Comparison of ENCODE assay signal across 8 cellular contexts in the genomic region with DNA sequence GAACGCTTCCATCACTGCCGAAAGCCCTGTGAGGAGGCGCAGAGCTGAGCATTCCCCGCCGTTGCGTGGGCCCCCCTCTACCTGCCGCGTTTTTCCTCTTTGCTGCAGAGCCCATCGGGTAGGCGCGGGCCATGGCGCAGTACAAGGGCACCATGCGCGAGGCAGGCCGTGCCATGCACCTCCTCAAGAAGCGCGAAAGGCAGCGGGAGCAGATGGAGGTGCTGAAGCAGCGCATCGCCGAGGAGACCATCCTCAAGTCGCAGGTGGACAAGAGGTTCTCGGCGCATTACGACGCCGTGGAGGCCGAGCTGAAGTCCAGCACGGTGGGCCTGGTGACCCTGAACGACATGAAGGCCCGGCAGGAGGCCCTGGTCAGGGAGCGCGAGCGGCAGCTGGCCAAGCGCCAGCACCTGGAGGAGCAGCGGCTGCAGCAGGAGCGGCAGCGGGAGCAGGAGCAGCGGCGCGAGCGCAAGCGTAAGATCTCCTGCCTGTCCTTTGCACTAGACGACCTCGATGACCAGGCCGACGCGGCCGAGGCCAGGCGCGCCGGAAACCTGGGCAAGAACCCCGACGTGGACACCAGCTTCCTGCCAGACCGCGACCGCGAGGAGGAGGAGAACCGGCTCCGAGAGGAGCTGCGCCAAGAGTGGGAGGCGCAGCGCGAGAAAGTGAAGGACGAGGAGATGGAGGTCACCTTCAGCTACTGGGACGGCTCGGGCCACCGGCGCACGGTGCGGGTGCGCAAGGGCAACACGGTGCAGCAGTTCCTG. TPM values are rescaled to one million over a fixed set of nuclear protein-coding genes. Genes with fewer than 3 reads are reported as not detected.
DNase-seq lines count a peak whose midpoint lies in the region; ATAC-seq, FAIRE-seq and TF ChIP-seq lines count a peak whose summit lies in the region.

No MANE protein-coding gene starts in this region.

- H3K4me2 ChIP-seq in A549 = peak overlapping the region; percentile 63

- H3K27me3 Mint-ChIP-seq in HFFc6 (ENCODE audit: insufficient read depth) (no peaks in the 10 kb centered on the region; the same call in 1 of the 2 replicates), type B pancreatic cell (no peaks in the 10 kb centered on the region)

- no peak for ATAC-seq in A549

- no peak for TF ChIP-seq CTCF in A549 (IDR thresholded peaks at IDR 0.05)
- TF ChIP-seq CTCF in HFFc6 (IDR thresholded peaks at IDR 0.05) = no peak
- no peak for TF ChIP-seq CTCF in lower leg skin (IDR thresholded peaks at IDR 0.05)
- no peak for TF ChIP-seq CTCF in type B pancreatic cell (conservative IDR thresholded peaks at IDR 0.05)

- no peak for FAIRE-seq in A549 (lab: Jason Lieb, UNC)

- H3K36me3 Mint-ChIP-seq in HFFc6 (ENCODE audit: low read depth) (no peaks in the 10 kb centered on the region), type B pancreatic cell (peaks cover 5% of the 10 kb centered on the region)

- H3K9me3 ChIP-seq in A549 = no peaks in the 10 kb centered on the region

- no peak for DNase-seq in A549 (ENCODE audit: low read depth in 1 of 2, low spot score in 1 of 2)
- no peak for DNase-seq in HFFc6
- DNase-seq in caudate nucleus (lab: John Stamatoyannopoulos, UW) = peak in 13 of 61 donors; percentile 14 to 62 (median 39)
- DNase-seq in lower leg skin (ENCODE audit: low spot score in 2 of 2) = peak in 1 of 2 donors; percentile 88
- no peak for DNase-seq in type B pancreatic cell (ENCODE audit: extremely low spot score, unreplicated experiment)
- DNase-seq in 8988T = no peak
- DNase-seq in AG20443 (ENCODE audit: low spot score) = no peak
- no peak for DNase-seq in NCI-H146 treated with DMSO at 0.1 percent for 48 hours (lab: John Stamatoyannopoulos, UW; ENCODE audit: unreplicated experiment)

- TF ChIP-seq POLR2A in A549 (IDR thresholded peaks at IDR 0.05; ENCODE audit: low read length) (no peak), lower leg skin (IDR thresholded peaks at IDR 0.05) (no peak)

- H3K27ac Mint-ChIP-seq in HFFc6 (no peak overlapping the region), type B pancreatic cell (no peak overlapping the region)

- H3K4me1 ChIP-seq in A549 = no peaks in the 10 kb centered on the region

- H3K4me1 Mint-ChIP-seq in HFFc6 (ENCODE audit: low read depth) = peaks cover 25% of the 10 kb centered on the region
- H3K4me1 Mint-ChIP-seq in type B pancreatic cell (ENCODE audit: unreplicated experiment) = peaks cover 5% of the 10 kb centered on the region

- intact Hi-C loops in lower leg skin (cut with DNase I; ENCODE audit: low total_unique reads) = no loop called here

- H3K27ac ChIP-seq in A549 = peak overlapping the region; percentile 81 to 91
- H3K27ac ChIP-seq in caudate nucleus (ENCODE audit: low read depth, low read length) = peak overlapping the region; percentile 89

- H3K4me3 ChIP-seq in A549 (peak overlapping the region; percentile 37), lower leg skin (ENCODE audit: low read depth, poor library complexity, severe bottlenecking) (peak overlapping the region; percentile 7)

- H3K9me3 Mint-ChIP-seq in HFFc6 (no peaks in the 10 kb centered on the region; the same call in 1 of the 2 replicates), type B pancreatic cell (peaks cover 6% of the 10 kb centered on the region)

- WGBS in A549 (ENCODE audit: missing lambda C conversion rate) = 88% methylated on average over 45 of the region's 73 CpGs
- 74 to 82% methylated on average over 68 to 70 of the region's 73 CpGs for WGBS in lower leg skin, 2 donors

- no peak for TF ChIP-seq EP300 in A549 (IDR thresholded peaks at IDR 0.05)

- CTCF ChIA-PET in A549 (lab: Yijun Ruan, JAX) = interaction anchor here (0.7 to 7.0 kb wide), 62 partner anchors 8 to 1233 kb away, joined by 3 to 97 read pairs (median 7); a partner anchor contains a TSS

- POLR2A ChIA-PET in A549 (lab: Yijun Ruan, JAX) = interaction anchor here (0.6 to 1.5 kb wide), 6 partner anchors 37 to 141 kb away, joined by 3 to 6 read pairs (median 5); no protein-coding TSS in a partner anchor

- no peak for TF ChIP-seq RAD21 in A549 (conservative IDR thresholded peaks at IDR 0.05 in 1 of 2, IDR thresholded peaks at IDR 0.05 in 1 of 2)

- H3K4me3 Mint-ChIP-seq in HFFc6 = peak overlapping the region; percentile 80
- H3K4me3 Mint-ChIP-seq in type B pancreatic cell = peak overlapping the region; percentile 70

TF ChIP-seq in A549, 52 proteins besides CTCF, POLR2A, EP300 and RAD21 (continues in another document):
- TF ChIP-seq ZFP36 (IDR thresholded peaks at IDR 0.05; ENCODE audit: borderline replicate concordance, partially characterized antibody) (no peak), HDAC2 (IDR thresholded peaks at IDR 0.05) (no peak), CHD2 (IDR thresholded peaks at IDR 0.05; ENCODE audit: low read length, partially characterized antibody) (no peak), FOSB (CRISPR knock-in tag; IDR thresholded peaks at IDR 0.05) (no peak), PHF8 (IDR thresholded peaks at IDR 0.05; ENCODE audit: borderline replicate concordance, low read depth) (no peak), MAZ (IDR thresholded peaks at IDR 0.05; ENCODE audit: borderline replicate concordance, low read depth, low read length) (no peak), TP53 (CRISPR knock-in tag; IDR thresholded peaks at IDR 0.05) (no peak), POLR2AphosphoS2 (conservative IDR thresholded peaks at IDR 0.05; ENCODE audit: low read length) (no peak), JUNB (IDR thresholded peaks at IDR 0.05) (no peak), EHF (CRISPR knock-in tag; IDR thresholded peaks at IDR 0.05) (no peak), SREBF2 (IDR thresholded peaks at IDR 0.05) (no peak)
- TF ChIP-seq, protein P1, sequence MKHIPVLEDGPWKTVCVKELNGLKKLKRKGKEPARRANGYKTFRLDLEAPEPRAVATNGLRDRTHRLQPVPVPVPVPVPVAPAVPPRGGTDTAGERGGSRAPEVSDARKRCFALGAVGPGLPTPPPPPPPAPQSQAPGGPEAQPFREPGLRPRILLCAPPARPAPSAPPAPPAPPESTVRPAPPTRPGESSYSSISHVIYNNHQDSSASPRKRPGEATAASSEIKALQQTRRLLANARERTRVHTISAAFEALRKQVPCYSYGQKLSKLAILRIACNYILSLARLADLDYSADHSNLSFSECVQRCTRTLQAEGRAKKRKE (CRISPR knock-in tag; IDR thresholded peaks at IDR 0.05; ENCODE audit: low read depth) = no peak
- TF ChIP-seq, protein P2, sequence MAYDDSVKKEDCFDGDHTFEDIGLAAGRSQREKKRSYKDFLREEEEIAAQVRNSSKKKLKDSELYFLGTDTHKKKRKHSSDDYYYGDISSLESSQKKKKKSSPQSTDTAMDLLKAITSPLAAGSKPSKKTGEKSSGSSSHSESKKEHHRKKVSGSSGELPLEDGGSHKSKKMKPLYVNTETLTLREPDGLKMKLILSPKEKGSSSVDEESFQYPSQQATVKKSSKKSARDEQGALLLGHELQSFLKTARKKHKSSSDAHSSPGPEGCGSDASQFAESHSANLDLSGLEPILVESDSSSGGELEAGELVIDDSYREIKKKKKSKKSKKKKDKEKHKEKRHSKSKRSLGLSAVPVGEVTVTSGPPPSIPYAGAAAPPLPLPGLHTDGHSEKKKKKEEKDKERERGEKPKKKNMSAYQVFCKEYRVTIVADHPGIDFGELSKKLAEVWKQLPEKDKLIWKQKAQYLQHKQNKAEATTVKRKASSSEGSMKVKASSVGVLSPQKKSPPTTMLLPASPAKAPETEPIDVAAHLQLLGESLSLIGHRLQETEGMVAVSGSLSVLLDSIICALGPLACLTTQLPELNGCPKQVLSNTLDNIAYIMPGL (CRISPR knock-in tag; IDR thresholded peaks at IDR 0.05; ENCODE audit: borderline replicate concordance) = no peak
- TF ChIP-seq, protein P3, sequence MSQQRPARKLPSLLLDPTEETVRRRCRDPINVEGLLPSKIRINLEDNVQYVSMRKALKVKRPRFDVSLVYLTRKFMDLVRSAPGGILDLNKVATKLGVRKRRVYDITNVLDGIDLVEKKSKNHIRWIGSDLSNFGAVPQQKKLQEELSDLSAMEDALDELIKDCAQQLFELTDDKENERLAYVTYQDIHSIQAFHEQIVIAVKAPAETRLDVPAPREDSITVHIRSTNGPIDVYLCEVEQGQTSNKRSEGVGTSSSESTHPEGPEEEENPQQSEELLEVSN (IDR thresholded peaks at IDR 0.05; ENCODE audit: borderline replicate concordance, low read depth) = no peak
- TF ChIP-seq, protein P4, sequence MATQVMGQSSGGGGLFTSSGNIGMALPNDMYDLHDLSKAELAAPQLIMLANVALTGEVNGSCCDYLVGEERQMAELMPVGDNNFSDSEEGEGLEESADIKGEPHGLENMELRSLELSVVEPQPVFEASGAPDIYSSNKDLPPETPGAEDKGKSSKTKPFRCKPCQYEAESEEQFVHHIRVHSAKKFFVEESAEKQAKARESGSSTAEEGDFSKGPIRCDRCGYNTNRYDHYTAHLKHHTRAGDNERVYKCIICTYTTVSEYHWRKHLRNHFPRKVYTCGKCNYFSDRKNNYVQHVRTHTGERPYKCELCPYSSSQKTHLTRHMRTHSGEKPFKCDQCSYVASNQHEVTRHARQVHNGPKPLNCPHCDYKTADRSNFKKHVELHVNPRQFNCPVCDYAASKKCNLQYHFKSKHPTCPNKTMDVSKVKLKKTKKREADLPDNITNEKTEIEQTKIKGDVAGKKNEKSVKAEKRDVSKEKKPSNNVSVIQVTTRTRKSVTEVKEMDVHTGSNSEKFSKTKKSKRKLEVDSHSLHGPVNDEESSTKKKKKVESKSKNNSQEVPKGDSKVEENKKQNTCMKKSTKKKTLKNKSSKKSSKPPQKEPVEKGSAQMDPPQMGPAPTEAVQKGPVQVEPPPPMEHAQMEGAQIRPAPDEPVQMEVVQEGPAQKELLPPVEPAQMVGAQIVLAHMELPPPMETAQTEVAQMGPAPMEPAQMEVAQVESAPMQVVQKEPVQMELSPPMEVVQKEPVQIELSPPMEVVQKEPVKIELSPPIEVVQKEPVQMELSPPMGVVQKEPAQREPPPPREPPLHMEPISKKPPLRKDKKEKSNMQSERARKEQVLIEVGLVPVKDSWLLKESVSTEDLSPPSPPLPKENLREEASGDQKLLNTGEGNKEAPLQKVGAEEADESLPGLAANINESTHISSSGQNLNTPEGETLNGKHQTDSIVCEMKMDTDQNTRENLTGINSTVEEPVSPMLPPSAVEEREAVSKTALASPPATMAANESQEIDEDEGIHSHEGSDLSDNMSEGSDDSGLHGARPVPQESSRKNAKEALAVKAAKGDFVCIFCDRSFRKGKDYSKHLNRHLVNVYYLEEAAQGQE (IDR thresholded peaks at IDR 0.05) = no peak

RNA-seq across cellular contexts. Expression of a gene that starts 0.7 kb away (rescaled TPM):
- polyA plus RNA-seq in A549 (2011; rRNA removed) (4.6 and 5.1 TPM in 2 replicates), A549 (2017; fragmentation: RNase III; extraction: RNeasy Plus Mini Kit Qiagen cat#74134 plus additional on column Dnase treatment) (5.5 to 6.8 TPM (median 6.4 TPM) in 3 replicates)
- 6.7 and 7.9 TPM in 2 replicates for polyA plus RNA-seq in A549 (2012; cell fraction: cytosol; rRNA removed)
- 6.8 and 7.5 TPM in 2 replicates for polyA plus RNA-seq in A549 (2012; cell fraction: nucleus; rRNA removed)
- polyA minus RNA-seq in A549 (2011; rRNA and poly(A)+ RNA removed) = 1.5 and 2.5 TPM in 2 replicates
- 10 to 100 TPM in 3 of 6 experiments, 1 to 10 TPM in 3; 8.0 to 11.7 (median 10.2) TPM for total RNA-seq in HFFc6 (2021; fragmentation: NEBNext Ultra II Directional; extraction: Animal tissue kit (Norgen Biotek cat#: 25700))
- total RNA-seq in lower leg skin (10 to 100 TPM; 11.4 to 16.1 (median 13.9) TPM), type B pancreatic cell (ENCODE audit: low replicate concordance) (1.8 and 7.3 TPM in 2 replicates)
